Comparison of ENCODE assay signal across 26 cellular contexts in the genomic region with DNA sequence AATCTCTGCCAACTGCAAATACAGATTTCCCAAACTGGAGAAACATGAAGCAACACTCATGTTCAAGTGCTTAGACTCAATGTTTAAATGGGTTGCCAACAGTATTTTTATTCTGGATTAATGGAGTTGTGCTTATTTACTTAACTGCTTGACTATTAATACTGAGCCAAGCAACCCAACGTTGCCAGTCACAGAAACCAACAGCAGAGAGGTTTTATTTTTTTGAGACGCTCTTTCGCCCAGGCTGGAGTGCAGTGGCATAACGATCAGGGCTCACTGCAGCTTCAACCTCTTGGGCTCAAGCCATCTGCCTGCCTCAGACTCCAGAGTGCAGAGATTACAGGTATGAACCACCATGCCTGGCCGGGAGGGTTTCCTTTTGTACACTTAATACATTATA. TPM values are rescaled to one million over a fixed set of nuclear protein-coding genes. Genes with fewer than 3 reads are reported as not detected.
"Had no signal": no experiment of that assay in that cellular context is flagged by ENCODE, and none has a peak within 500 bp of the region (broad histone marks: within the 10 kb centered on the region; RNA-seq: fewer than 3 reads in every experiment).

No MANE protein-coding gene starts in this region.

- H3K9me3 Mint-ChIP-seq: immature natural killer cell had no signal

- H3K27ac Mint-ChIP-seq: activated CD4-positive, alpha-beta T cell treated with anti-CD3 and anti-CD28 coated beads, Interleukin-2, amount 10 ng/mL, durations not matched to agents 24 days and 14 days; activated CD8-positive, alpha-beta T cell treated with anti-CD3 and anti-CD28 coated beads for 36 hours; activated naive CD8-positive, alpha-beta T cell treated with anti-CD3 and anti-CD28 coated beads, Interleukin-2, amount 50 U/mL, for 24 hours; activated T-cell treated with anti-CD3 and anti-CD28 coated beads, Interleukin-2, amount 50 U/mL, for 24 hours; activated T-helper 2 cell treated with anti-CD3 and anti-CD28 coated beads, Interferon-gamma antibody, Interleukin-2, Interleukin-4, amounts not matched to agents 10 μg/mL and 5 μg/mL and 100 μg/mL, durations not matched to agents 14 hours and 24 hours and 36 hours; dendritic cell treated with granulocyte-macrophage colony-stimulating factor and Interleukin-4, amounts not matched to agents 40 ng/mL and 50 ng/mL, for 4 days; immature natural killer cell; natural killer cell treated with Interleukin-12 subunit alpha and Interleukin-12 subunit beta and Interleukin-15 and Interleukin-18, amount 100 ng/mL, for 72 hours; stimulated activated effector memory CD8-positive, alpha-beta T cell treated with anti-CD3 and anti-CD28 coated beads, Interleukin-12 subunit alpha, Interleukin-12 subunit beta, amount 100 ng/mL, for 72 hours had no signal

- H3K4me3 Mint-ChIP-seq: activated CD4-positive, alpha-beta T cell treated with anti-CD3 and anti-CD28 coated beads, Interleukin-2, amount 10 ng/mL, durations not matched to agents 24 days and 14 days; activated CD8-positive, alpha-beta T cell treated with anti-CD3 and anti-CD28 coated beads for 36 hours; activated naive CD8-positive, alpha-beta T cell treated with anti-CD3 and anti-CD28 coated beads, Interleukin-2, amount 50 U/mL, for 24 hours; activated T-cell treated with anti-CD3 and anti-CD28 coated beads, Interleukin-2, amount 50 U/mL, for 24 hours; dendritic cell treated with granulocyte-macrophage colony-stimulating factor and Interleukin-4, amounts not matched to agents 40 ng/mL and 50 ng/mL, for 4 days; immature natural killer cell; natural killer cell treated with Interleukin-12 subunit alpha and Interleukin-12 subunit beta and Interleukin-15 and Interleukin-18, amount 100 ng/mL, for 72 hours; stimulated activated effector memory CD8-positive, alpha-beta T cell treated with anti-CD3 and anti-CD28 coated beads, Interleukin-12 subunit alpha, Interleukin-12 subunit beta, amount 100 ng/mL, for 72 hours had no signal

- H3K27me3 ChIP-seq: ascending aorta, esophagus squamous epithelium, heart right ventricle, neutrophil, pancreas, sigmoid colon, upper lobe of left lung had no signal

- ATAC-seq: activated CD8-positive, alpha-beta T cell treated with anti-CD3 and anti-CD28 coated beads for 36 hours; activated naive CD8-positive, alpha-beta T cell treated with anti-CD3 and anti-CD28 coated beads, Interleukin-2, amount 50 U/mL, for 24 hours; heart right ventricle; natural killer cell treated with Interleukin-12 subunit alpha and Interleukin-12 subunit beta and Interleukin-15 and Interleukin-18, amount 100 ng/mL, for 72 hours; pancreas; stimulated activated effector memory CD8-positive, alpha-beta T cell treated with anti-CD3 and anti-CD28 coated beads, Interleukin-12 subunit alpha, Interleukin-12 subunit beta, amount 100 ng/mL, for 72 hours had no signal

- H3K9me3 ChIP-seq: neutrophil, pancreas, thoracic aorta had no signal

- H3K4me3 ChIP-seq: ascending aorta, esophagus squamous epithelium, heart right ventricle, pancreas, sigmoid colon, thoracic aorta, upper lobe of left lung had no signal

- H3K27me3 Mint-ChIP-seq: activated CD4-positive, alpha-beta T cell treated with anti-CD3 and anti-CD28 coated beads, Interleukin-2, amount 10 ng/mL, durations not matched to agents 24 days and 14 days; activated CD8-positive, alpha-beta T cell treated with anti-CD3 and anti-CD28 coated beads for 36 hours; activated naive CD8-positive, alpha-beta T cell treated with anti-CD3 and anti-CD28 coated beads, Interleukin-2, amount 50 U/mL, for 24 hours; activated T-cell treated with anti-CD3 and anti-CD28 coated beads, Interleukin-2, amount 50 U/mL, for 24 hours; dendritic cell treated with granulocyte-macrophage colony-stimulating factor and Interleukin-4, amounts not matched to agents 40 ng/mL and 50 ng/mL, for 4 days; natural killer cell treated with Interleukin-12 subunit alpha and Interleukin-12 subunit beta and Interleukin-15 and Interleukin-18, amount 100 ng/mL, for 72 hours had no signal

- H3K4me1 ChIP-seq: ascending aorta, sigmoid colon had no signal

- DNase-seq: activated CD4-positive, alpha-beta T cell treated with anti-CD3 and anti-CD28 coated beads, Interleukin-2, amount 10 ng/mL, durations not matched to agents 24 days and 14 days; activated CD8-positive, alpha-beta T cell treated with anti-CD3 and anti-CD28 coated beads for 36 hours; activated naive CD4-positive, alpha-beta T cell treated with Interleukin-2 at 50 U/mL for 16 hours; activated naive CD8-positive, alpha-beta T cell treated with anti-CD3 and anti-CD28 coated beads, Interleukin-2, amount 50 U/mL, for 24 hours; activated T-cell treated with anti-CD3 and anti-CD28 coated beads, Interleukin-2, amount 50 U/mL, for 24 hours; effector CD8-positive, alpha-beta T cell; esophagus squamous epithelium; heart right ventricle; immature natural killer cell; kidney glomerular epithelial cell; pancreas; sigmoid colon; stimulated activated CD4-positive, alpha-beta T cell treated with anti-CD3 and anti-CD28 coated beads, Interleukin-4, amount 100 ng/mL, for 24 hours; T1000 had no signal

- H3K4me1 Mint-ChIP-seq: activated CD4-positive, alpha-beta T cell treated with anti-CD3 and anti-CD28 coated beads, Interleukin-2, amount 10 ng/mL, durations not matched to agents 24 days and 14 days; immature natural killer cell; stimulated activated effector memory CD8-positive, alpha-beta T cell treated with anti-CD3 and anti-CD28 coated beads, Interleukin-12 subunit alpha, Interleukin-12 subunit beta, amount 100 ng/mL, for 72 hours had no signal

- H3K27ac ChIP-seq: ascending aorta, heart right ventricle, neutrophil, pancreas, sigmoid colon, thoracic aorta had no signal

RNA-seq across cellular contexts. Expression of gene TEX53, which starts 55.0 kb away (rescaled TPM):
- total RNA-seq: activated CD4-positive, alpha-beta T cell treated with anti-CD3 and anti-CD28 coated beads, Interleukin-2, amount 10 ng/mL, durations not matched to agents 24 days and 14 days; activated CD8-positive, alpha-beta T cell treated with anti-CD3 and anti-CD28 coated beads for 36 hours; activated T-helper 2 cell treated with anti-CD3 and anti-CD28 coated beads, Interferon-gamma antibody, Interleukin-2, Interleukin-4, amounts not matched to agents 10 μg/mL and 5 μg/mL and 100 μg/mL, durations not matched to agents 14 hours and 24 hours and 36 hours; ascending aorta; bronchial epithelial cell; cerebellum; esophagus squamous epithelium; heart right ventricle; lower leg skin; natural killer cell treated with Interleukin-12 subunit alpha and Interleukin-12 subunit beta and Interleukin-15 and Interleukin-18, amount 100 ng/mL, for 72 hours; pancreas; sigmoid colon; T-helper 1 cell treated with Interleukin-12 subunit alpha and Interleukin-12 subunit beta and Interleukin-4 antibody, amounts not matched to agents 30 ng/mL and 1 ng/mL, for 36 hours; thoracic aorta; upper lobe of left lung had no signal
